8 cellular contexts compared by ENCODE assay signal in genomic region chr1:201346337-201346939, GRCh38. TPM values are rescaled to one million over a fixed set of nuclear protein-coding genes. Genes with fewer than 3 reads are reported as not detected.
DNase-seq lines count a peak whose midpoint lies in the region; ATAC-seq and TF ChIP-seq lines count a peak whose summit lies in the region.
"Had no signal": no experiment of that assay in that cellular context is flagged by ENCODE, and none has a peak within 500 bp of the region (broad histone marks: within the 10 kb centered on the region; RNA-seq: fewer than 3 reads in every experiment).

No MANE protein-coding gene starts in this region.

- WGBS in suprapubic skin, result 67% methylated on average over 5 of the region's 5 CpGs

- no peaks in the 10 kb centered on the region for H3K79me2 ChIP-seq in Karpas-422 (ENCODE audit: low read length)

- H3K4me2 ChIP-seq in Karpas-422 (ENCODE audit: low read depth, low read length, poor library complexity, severe bottlenecking), result no peak overlapping the region

- no peak overlapping the region for H3K27ac ChIP-seq in Karpas-422 (ENCODE audit: low read length)
- H3K27ac ChIP-seq in suprapubic skin, result peak overlapping the region; percentile 66

- TF ChIP-seq CTCF in WTC11 (IDR thresholded peaks at IDR 0.05) (peak; percentile 47), suprapubic skin (IDR thresholded peaks at IDR 0.05) (peak; percentile 44 to 60)

- peaks cover under 1% of the 10 kb centered on the region for H3K36me3 Mint-ChIP-seq in WTC11
- H3K36me3 Mint-ChIP-seq in naive thymus-derived CD8-positive, alpha-beta T cell, result no peaks in the 10 kb centered on the region

- no peak for TF ChIP-seq POLR2A in suprapubic skin (IDR thresholded peaks at IDR 0.05)
- TF ChIP-seq POLR2A in GM18505 (IDR thresholded peaks at IDR 0.05; ENCODE audit: borderline replicate concordance, extremely low read depth, insufficient read depth, insufficient read length), result no peak

- no peaks in the 10 kb centered on the region for H3K27me3 ChIP-seq in Karpas-422 (ENCODE audit: low read length)
- no peaks in the 10 kb centered on the region for H3K27me3 ChIP-seq in suprapubic skin

- H3K4me3 ChIP-seq in Karpas-422 (ENCODE audit: low read length), result no peak overlapping the region
- no peak overlapping the region for H3K4me3 ChIP-seq in suprapubic skin

- no peaks in the 10 kb centered on the region for H4K20me1 ChIP-seq in Karpas-422 (ENCODE audit: insufficient read depth, low read depth, low read length)

- POLR2A ChIA-PET in WTC11 (lab: Charles Lee), result interaction anchor here (0.9 to 1.4 kb wide), 2 partner anchors 14 to 30 kb away, joined by 4 read pairs; no protein-coding TSS in a partner anchor
- POLR2A ChIA-PET in naive thymus-derived CD8-positive, alpha-beta T cell (lab: Charles Lee), result no interaction called here

- no peak overlapping the region for H2AFZ ChIP-seq in Karpas-422 (ENCODE audit: low read length)

- no peak overlapping the region for H3K27ac Mint-ChIP-seq in WTC11
- H3K27ac Mint-ChIP-seq in naive thymus-derived CD8-positive, alpha-beta T cell, result no peak overlapping the region

- CTCF ChIA-PET in WTC11 (lab: Charles Lee), result interaction anchor here (0.6 to 7.7 kb wide), 45 partner anchors 8 to 321 kb away, joined by 3 to 175 read pairs (median 4); partner anchors contain the start of gene ASCL5

- intact Hi-C loops in left ventricle myocardium superior (cut with micrococcal nuclease), result loop anchor here (10.0 kb wide), 1 partner anchor 92 kb away; no protein-coding TSS in a partner anchor

- H3K9me3 Mint-ChIP-seq in WTC11, result peaks cover 2% of the 10 kb centered on the region
- peaks cover 0 to under 1% (median 0%) of the 10 kb centered on the region in 9 donors for H3K9me3 Mint-ChIP-seq in naive thymus-derived CD8-positive, alpha-beta T cell

- H3K9me2 ChIP-seq in Karpas-422 (replicated peaks; ENCODE audit: insufficient read depth, low read length), result no peaks in the 10 kb centered on the region

- DNase-seq in ELF-1 (ENCODE audit: low read depth, low spot score) (peak; percentile 72), Karpas-422 (peak; percentile 71), WTC11 (ENCODE audit: low spot score) (peak; percentile 70), left ventricle myocardium superior (no peak), suprapubic skin (ENCODE audit: low spot score in 2 of 2) (peak in 1 of 2 donors; percentile 61)
- DNase-seq in naive thymus-derived CD8-positive, alpha-beta T cell, result no peak

- H3K4me1 ChIP-seq in Karpas-422 (ENCODE audit: low read length), result peaks cover 8% of the 10 kb centered on the region
- peaks cover 40% of the 10 kb centered on the region for H3K4me1 ChIP-seq in suprapubic skin

- ATAC-seq in WTC11 (peak; percentile 35), left ventricle myocardium superior (peak; percentile 54), GM18505 (IDR thresholded peaks at IDR 0.05; ENCODE audit: unreplicated experiment) (no peak)
- no peak for ATAC-seq in naive thymus-derived CD8-positive, alpha-beta T cell

- H3K9ac ChIP-seq in Karpas-422 (ENCODE audit: low read length), result no peak overlapping the region

- peaks cover 38% of the 10 kb centered on the region for H3K4me1 Mint-ChIP-seq in WTC11
- peaks cover 0 to 6% (median 0%) of the 10 kb centered on the region in 4 donors for H3K4me1 Mint-ChIP-seq in naive thymus-derived CD8-positive, alpha-beta T cell

- H3K9me3 ChIP-seq in Karpas-422 (ENCODE audit: low read length) (no peaks in the 10 kb centered on the region), suprapubic skin (no peaks in the 10 kb centered on the region)

- no peak overlapping the region for H3K4me3 Mint-ChIP-seq in WTC11
- no peak overlapping the region for H3K4me3 Mint-ChIP-seq in naive thymus-derived CD8-positive, alpha-beta T cell

- H3K36me3 ChIP-seq in Karpas-422 (ENCODE audit: insufficient read depth, low read length) (no peaks in the 10 kb centered on the region), suprapubic skin (no peaks in the 10 kb centered on the region)

- TF ChIP-seq EP300 in suprapubic skin (IDR thresholded peaks at IDR 0.05), result no peak

- H3K27me3 Mint-ChIP-seq in WTC11 (ENCODE audit: low read depth), result no peaks in the 10 kb centered on the region; the same call in 1 of the 2 replicates
- peaks cover 9 to 33% (median 24%) of the 10 kb centered on the region in 5 donors for H3K27me3 Mint-ChIP-seq in naive thymus-derived CD8-positive, alpha-beta T cell

TF ChIP-seq in WTC11, 78 proteins besides CTCF, POLR2A, EP300 and RAD21 (continues in another document):
- TF ChIP-seq ZNF138 (CRISPR knock-in tag; conservative IDR thresholded peaks at IDR 0.05) (no peak), FOXK1 (CRISPR knock-in tag; IDR thresholded peaks at IDR 0.05) (no peak), SP1 (CRISPR knock-in tag; conservative IDR thresholded peaks at IDR 0.05) (no peak), ATF3 (CRISPR knock-in tag; conservative IDR thresholded peaks at IDR 0.05) (no peak), ARID4B (CRISPR knock-in tag; IDR thresholded peaks at IDR 0.05; ENCODE audit: borderline replicate concordance) (no peak), ZNF281 (CRISPR knock-in tag; IDR thresholded peaks at IDR 0.05) (no peak)

RNA-seq across cellular contexts. Expression of gene TNNT2, which starts 31.0 kb away (rescaled TPM):
- 0.11 and 0.37 TPM in 2 replicates for total RNA-seq in Karpas-422 (2014; rRNA removed; shearing (Covaris generic); ENCODE audit: low replicate concordance)
- total RNA-seq in WTC11 (2021) (6.1 to 10.1 TPM (median 7.9 TPM) in 3 replicates), left ventricle myocardium superior (10,350 TPM), suprapubic skin (10 to 100 TPM in 3 of 4 donors, 1 to 10 TPM in 1; 7.9 to 54.6 (median 19.0) TPM)
- total RNA-seq in naive thymus-derived CD8-positive, alpha-beta T cell, result not detected
- not detected for polyA plus RNA-seq in naive thymus-derived CD8-positive, alpha-beta T cell
- total RNA-seq: activated CD8-positive, alpha-beta memory T cell treated with anti-CD3 and anti-CD28 coated beads for 36 hours had no signal

RNA-seq across cellular contexts. Expression of gene LAD1, which starts 52.7 kb away (rescaled TPM):
- total RNA-seq in Karpas-422 (2014; rRNA removed; shearing (Covaris generic); ENCODE audit: low replicate concordance), result 0.76 and 1.2 TPM in 2 replicates
- total RNA-seq in WTC11 (2021) (14.5 to 15.6 TPM (median 14.9 TPM) in 3 replicates), left ventricle myocardium superior (2.2 TPM), suprapubic skin (100 to 1,000 TPM; 175 to 303 (median 218) TPM)
- not detected for total RNA-seq in naive thymus-derived CD8-positive, alpha-beta T cell
- not detected for polyA plus RNA-seq in naive thymus-derived CD8-positive, alpha-beta T cell
- total RNA-seq: activated CD8-positive, alpha-beta memory T cell treated with anti-CD3 and anti-CD28 coated beads for 36 hours had no signal

Comparison
In these comparisons a context has a peak if more than half of its experiments do, and no peak if none do; other contexts are left out.
1. DNase-seq: peak in ELF-1 (single experiment), Karpas-422 (single experiment) and WTC11 (single experiment); none in left ventricle myocardium superior (single experiment) and naive thymus-derived CD8-positive, alpha-beta T cell (0 of 10).
2. ATAC-seq: peak in WTC11 (single experiment) and left ventricle myocardium superior (single experiment); none in naive thymus-derived CD8-positive, alpha-beta T cell (0 of 2) and GM18505 (single experiment).
3. RNA of gene TNNT2, which starts 31.0 kb away (total RNA-seq): 10,350 TPM in left ventricle myocardium superior (single experiment); 7.9 to 54.6 TPM in suprapubic skin, 6.1 to 10.1 TPM in WTC11, 0.11 to 0.37 TPM in Karpas-422 and not detected in naive thymus-derived CD8-positive, alpha-beta T cell; every median in the first group is over 100 times any median in the second.
4. RNA of gene LAD1, which starts 52.7 kb away (total RNA-seq): 175 to 303 TPM in suprapubic skin; 14.5 to 15.6 TPM in WTC11, 2.2 TPM in left ventricle myocardium superior (single experiment), 0.76 to 1.2 TPM in Karpas-422 and not detected in naive thymus-derived CD8-positive, alpha-beta T cell; every median in the first group is over 10 times any median in the second.